ENCODE assay signal across 22 cellular contexts in genomic region chr9:134191455-134192209, GRCh38. TPM values are rescaled to one million over a fixed set of nuclear protein-coding genes. Genes with fewer than 3 reads are reported as not detected.
A peak's percentile ranks its signal among the peaks of the same experiment; 100 is the strongest.
DNase-seq lines count a peak whose midpoint lies in the region; ATAC-seq, FAIRE-seq and TF ChIP-seq lines count a peak whose summit lies in the region.
"Had no signal": no experiment of that assay in that cellular context is flagged by ENCODE, and none has a peak within 500 bp of the region (broad histone marks: within the 10 kb centered on the region; RNA-seq: fewer than 3 reads in every experiment).

No MANE protein-coding gene starts in this region.

- H3K4me3 Mint-ChIP-seq in T-helper 17 cell (no peak overlapping the region), Caco-2 (ENCODE audit: unreplicated experiment) (no peak overlapping the region)
- H3K4me3 Mint-ChIP-seq: CD4-positive, alpha-beta T cell had no signal

- H3K9me3 Mint-ChIP-seq in Caco-2 (ENCODE audit: unreplicated experiment) = no peaks in the 10 kb centered on the region
- H3K9me3 Mint-ChIP-seq: CD4-positive, alpha-beta T cell had no signal

- H3K9ac ChIP-seq in BLaER1 treated with 17β-estradiol and CSF1 and Interleukin-3, amounts not matched to agents 10 nM and 100 nM = peak overlapping the region in 8 of 11 experiments; percentile 73 to 86 (median 82); a peak in 10 of 22 replicates
- no peak overlapping the region for H3K9ac ChIP-seq in kidney (ENCODE audit: low read length in 2 of 2)

- peaks cover 66 to 99% (median 91%) of the 10 kb centered on the region in 10 experiments for H3K4me1 ChIP-seq in BLaER1 treated with 17β-estradiol and CSF1 and Interleukin-3, amounts not matched to agents 10 nM and 100 nM
- H3K4me1 ChIP-seq in kidney (ENCODE audit: control insufficient read depth in 1 of 2, insufficient read depth in 1 of 2, low read depth in 1 of 2, low read length in 2 of 2) (peaks cover 6 to 10% of the 10 kb centered on the region in 2 donors), Caco-2 (no peaks in the 10 kb centered on the region)
- H3K4me1 ChIP-seq: HAP-1 had no signal

- H4K20me1 ChIP-seq in BLaER1 treated with 17β-estradiol and CSF1 and Interleukin-3, amounts not matched to agents 10 nM and 100 nM = no peaks in the 10 kb centered on the region

- TF ChIP-seq CTCF in kidney (IDR thresholded peaks at IDR 0.05; ENCODE audit: borderline replicate concordance, extremely low read depth, insufficient read depth) (no peak), Caco-2 (IDR thresholded peaks at IDR 0.05; ENCODE audit: insufficient read depth in 1 of 2, low read depth in 1 of 2, low read length in 1 of 2, severe bottlenecking in 1 of 2, unreplicated experiment in 1 of 2) (no peak)

- no TSS peak for BruUV-seq in Caco-2 (replicated peaks; lab: Mats Ljungman, UMichigan)

- H3K27ac Mint-ChIP-seq in T-helper 17 cell (peak overlapping the region; percentile 37), Caco-2 (ENCODE audit: unreplicated experiment) (no peak overlapping the region)
- H3K27ac Mint-ChIP-seq: CD4-positive, alpha-beta T cell had no signal

- H3K36me3 ChIP-seq in BLaER1 treated with 17β-estradiol and CSF1 and Interleukin-3, amounts not matched to agents 10 nM and 100 nM = no peaks in the 10 kb centered on the region
- H3K36me3 ChIP-seq in kidney (ENCODE audit: control insufficient read depth in 1 of 2, insufficient read depth in 2 of 2, low read length in 2 of 2) (no peaks in the 10 kb centered on the region), Caco-2 (ENCODE audit: control insufficient read depth, insufficient read depth, low read length) (no peaks in the 10 kb centered on the region)
- H3K36me3 ChIP-seq: HAP-1 had no signal

- peak overlapping the region in 9 of 11 experiments; percentile 85 to 97 (median 94); a peak in 17 of 22 replicates for H3K27ac ChIP-seq in BLaER1 treated with 17β-estradiol and CSF1 and Interleukin-3, amounts not matched to agents 10 nM and 100 nM
- no peak overlapping the region for H3K27ac ChIP-seq in kidney (ENCODE audit: low read depth in 2 of 2, low read length in 2 of 2)
- H3K27ac ChIP-seq: PC-9 had no signal

- H3K4me1 Mint-ChIP-seq in T-helper 17 cell (peaks cover 17% of the 10 kb centered on the region), Caco-2 (ENCODE audit: low read depth, unreplicated experiment) (no peaks in the 10 kb centered on the region)

- H3K4me3 ChIP-seq in BLaER1 treated with 17β-estradiol and CSF1 and Interleukin-3, amounts not matched to agents 10 nM and 100 nM = no peak overlapping the region
- H3K4me3 ChIP-seq in kidney (ENCODE audit: low read length in 2 of 2) (no peak overlapping the region), Caco-2 (ENCODE audit: low read depth, low read length) (no peak overlapping the region)
- H3K4me3 ChIP-seq: HAP-1, PC-9 had no signal

- DNase-seq in T-helper 17 cell (no peak), kidney (peak; percentile 1), posterior vena cava (ENCODE audit: low spot score) (peak; percentile 46), NCI-H446 (lab: John Stamatoyannopoulos, UW) (no peak), T1000 (lab: John Stamatoyannopoulos, UW) (no peak), Caco-2 (no peak)
- DNase-seq: ACHN; AML-193; CD4-positive, alpha-beta T cell; DMS79; MV-4-11; NCI-H1417; NCI-H187 treated with DMSO at 0.1 percent for 48 hours; NCI-H446 treated with DMSO at 0.1 percent for 48 hours; NCI-H82; PC-9 had no signal

- H3K9me3 ChIP-seq in BLaER1 treated with 17β-estradiol and CSF1 and Interleukin-3, amounts not matched to agents 10 nM and 100 nM (replicated peaks in 1 of 11) = no peaks in the 10 kb centered on the region; a peak in 2 of 22 replicates
- no peaks in the 10 kb centered on the region for H3K9me3 ChIP-seq in T-helper 17 cell (ENCODE audit: control insufficient read depth, low read length, poor library complexity, severe bottlenecking)
- no peaks in the 10 kb centered on the region for H3K9me3 ChIP-seq in kidney (ENCODE audit: control insufficient read depth in 1 of 2, low read length in 2 of 2)
- H3K9me3 ChIP-seq in Caco-2 = no peaks in the 10 kb centered on the region
- H3K9me3 ChIP-seq: HAP-1 had no signal

- H3K4me2 ChIP-seq in BLaER1 treated with 17β-estradiol and CSF1 and Interleukin-3, amounts not matched to agents 10 nM and 100 nM = peak overlapping the region in 9 of 11 experiments; percentile 89 to 98 (median 96); a peak in 18 of 22 replicates
- H3K4me2 ChIP-seq: PC-9 had no signal

- intact Hi-C loops in kidney (cut with DNase I) (no loop called here), posterior vena cava (cut with DNase I) (no loop called here), Caco-2 (cut with micrococcal nuclease; ENCODE audit: unreplicated experiment) (no loop called here)

- no peak for ATAC-seq in T-helper 17 cell
- ATAC-seq in GM18505 (IDR thresholded peaks at IDR 0.05; ENCODE audit: unreplicated experiment) = no peak

- no peak for FAIRE-seq in kidney (lab: Jason Lieb, UNC)
- FAIRE-seq: D721Med, HTR-8/SVneo had no signal

- POLR2A ChIA-PET in Caco-2 (lab: Charles Lee) = no interaction called here

- TF ChIP-seq POLR2A in GM18505 (IDR thresholded peaks at IDR 0.05; ENCODE audit: borderline replicate concordance, extremely low read depth, insufficient read depth, insufficient read length) = no peak

- H3K27me3 Mint-ChIP-seq in T-helper 17 cell (no peaks in the 10 kb centered on the region), Caco-2 (ENCODE audit: insufficient read depth, unreplicated experiment) (peaks cover 4% of the 10 kb centered on the region)
- H3K27me3 Mint-ChIP-seq: CD4-positive, alpha-beta T cell had no signal

- CTCF ChIA-PET in Caco-2 (lab: Charles Lee) = no interaction called here

- peaks cover 2% of the 10 kb centered on the region for H3K36me3 Mint-ChIP-seq in T-helper 17 cell (ENCODE audit: low read depth)
- no peaks in the 10 kb centered on the region for H3K36me3 Mint-ChIP-seq in Caco-2 (ENCODE audit: insufficient read depth, unreplicated experiment)

- H3K27me3 ChIP-seq in BLaER1 treated with 17β-estradiol and CSF1 and Interleukin-3, amounts not matched to agents 10 nM and 100 nM = no peaks in the 10 kb centered on the region
- H3K27me3 ChIP-seq in Caco-2 (replicated peaks; ENCODE audit: control insufficient read depth, insufficient read depth, low read length) = no peaks in the 10 kb centered on the region

RNA-seq across cellular contexts. Expression of gene RNU6ATAC, which starts 27.3 kb away (rescaled TPM):
- total RNA-seq in T-helper 17 cell = 10 to 100 TPM; 66.4 to 90.1 TPM
- total RNA-seq in kidney = 232 TPM
- polyA plus RNA-seq in kidney (ENCODE audit: insufficient read depth, low read depth, low replicate concordance) = not detected
- total RNA-seq in posterior vena cava = 100 to 1,000 TPM; 327 to 473 TPM
- 72.9 and 99.0 TPM in 2 replicates for total RNA-seq in Caco-2 (2022)
- total RNA-seq: SK-MEL-5 had no signal

RNA-seq across cellular contexts. Expression of gene WDR5, which starts 55.8 kb away (rescaled TPM):
- total RNA-seq in T-helper 17 cell (10 to 100 TPM; 18.3 to 18.4 TPM), kidney (25.4 TPM), posterior vena cava (10 to 100 TPM; 17.0 to 17.1 TPM), Caco-2 (2022) (51.7 and 54.8 TPM in 2 replicates)
- polyA plus RNA-seq in kidney (ENCODE audit: insufficient read depth, low read depth, low replicate concordance) = 18.8 TPM

Comparison
In these comparisons a context has a peak if more than half of its experiments do, and no peak if none do; other contexts are left out.
1. H3K27ac ChIP-seq: peak in BLaER1 treated with 17β-estradiol and CSF1 and Interleukin-3, amounts not matched to agents 10 nM and 100 nM (9 of 11); none in kidney (0 of 2).
2. H3K9ac ChIP-seq: peak in BLaER1 treated with 17β-estradiol and CSF1 and Interleukin-3, amounts not matched to agents 10 nM and 100 nM (8 of 11); none in kidney (0 of 2).
3. DNase-seq: peak in kidney (single experiment) and posterior vena cava (single experiment); none in T-helper 17 cell (0 of 3), NCI-H446 (0 of 2), T1000 (single experiment) and Caco-2 (0 of 2).